In the genomic region with DNA sequence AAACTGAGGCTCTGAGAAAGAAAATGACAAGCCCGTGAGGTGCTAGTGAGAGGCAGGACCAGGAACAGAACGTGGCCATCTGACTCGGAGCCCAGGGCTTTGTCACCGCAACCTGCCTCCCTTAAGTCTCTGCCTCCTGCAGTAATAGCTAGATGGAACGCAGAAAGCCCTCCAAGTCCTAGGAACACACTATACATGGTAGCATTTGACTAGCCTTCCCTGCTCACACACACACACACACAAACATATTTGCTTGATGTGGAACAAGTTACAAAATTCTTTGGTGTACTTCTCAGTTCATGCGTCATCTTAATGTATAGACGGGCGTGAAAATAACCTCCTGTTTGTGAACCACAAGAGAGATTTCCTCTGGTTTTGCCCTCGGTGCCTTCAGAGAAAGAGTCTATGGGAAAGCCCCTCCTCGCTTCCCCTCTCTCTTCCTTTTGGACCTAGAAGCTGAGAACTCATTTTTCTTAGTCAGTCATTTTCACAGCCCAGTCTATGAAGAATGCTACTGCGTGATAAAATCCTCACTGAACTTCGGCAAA, we compare ENCODE assay signal across 16 cellular contexts. TPM values are rescaled to one million over a fixed set of nuclear protein-coding genes. Genes with fewer than 3 reads are reported as not detected.
DNase-seq lines count a peak whose midpoint lies in the region; ATAC-seq and TF ChIP-seq lines count a peak whose summit lies in the region.
"Had no signal": no experiment of that assay in that cellular context is flagged by ENCODE, and none has a peak within 500 bp of the region (broad histone marks: within the 10 kb centered on the region; RNA-seq: fewer than 3 reads in every experiment).

No MANE protein-coding gene starts in this region.

- peak; percentile 72 for ATAC-seq in activated CD8-positive, alpha-beta memory T cell treated with anti-CD3 and anti-CD28 coated beads, Interleukin-2, amount 10 ng/mL, durations not matched to agents 7 days and 5 days
- ATAC-seq in GM21447 (IDR thresholded peaks at IDR 0.05; ENCODE audit: unreplicated experiment): peak; percentile 55
- ATAC-seq in HG03175 (IDR thresholded peaks at IDR 0.05; ENCODE audit: unreplicated experiment): no peak

- H3K27ac Mint-ChIP-seq in activated CD8-positive, alpha-beta memory T cell treated with anti-CD3 and anti-CD28 coated beads, Interleukin-2, amount 10 ng/mL, durations not matched to agents 7 days and 5 days: no peak overlapping the region
- H3K27ac Mint-ChIP-seq in activated CD4-positive, alpha-beta T cell treated with anti-CD3 and anti-CD28 coated beads, Interleukin-2, amount 10 ng/mL, durations not matched to agents 7 days and 5 days: no peak overlapping the region
- H3K27ac Mint-ChIP-seq in neural progenitor cell: no peak overlapping the region

- no peak overlapping the region for H3K4me3 ChIP-seq in neural progenitor cell
- H3K4me3 ChIP-seq: right atrium auricular region had no signal

- H3K9me3 ChIP-seq in neural progenitor cell (ENCODE audit: low read depth): no peaks in the 10 kb centered on the region
- H3K9me3 ChIP-seq: right atrium auricular region had no signal

- H3K4me1 Mint-ChIP-seq in activated CD8-positive, alpha-beta memory T cell treated with anti-CD3 and anti-CD28 coated beads, Interleukin-2, amount 10 ng/mL, durations not matched to agents 7 days and 5 days: peaks cover 14% of the 10 kb centered on the region
- peaks cover 17% of the 10 kb centered on the region for H3K4me1 Mint-ChIP-seq in activated CD4-positive, alpha-beta T cell treated with anti-CD3 and anti-CD28 coated beads, Interleukin-2, amount 10 ng/mL, durations not matched to agents 7 days and 5 days
- H3K4me1 Mint-ChIP-seq in neural progenitor cell: no peaks in the 10 kb centered on the region

- H3K79me2 ChIP-seq in neural progenitor cell (ENCODE audit: low read depth): no peaks in the 10 kb centered on the region

- H3K27me3 Mint-ChIP-seq in activated CD8-positive, alpha-beta memory T cell treated with anti-CD3 and anti-CD28 coated beads, Interleukin-2, amount 10 ng/mL, durations not matched to agents 7 days and 5 days: peaks cover 32% of the 10 kb centered on the region
- peaks cover 22% of the 10 kb centered on the region for H3K27me3 Mint-ChIP-seq in activated CD4-positive, alpha-beta T cell treated with anti-CD3 and anti-CD28 coated beads, Interleukin-2, amount 10 ng/mL, durations not matched to agents 7 days and 5 days
- peaks cover 4% of the 10 kb centered on the region for H3K27me3 Mint-ChIP-seq in neural progenitor cell (ENCODE audit: insufficient read depth, low read depth)

- H3K4me1 ChIP-seq in neural progenitor cell: no peaks in the 10 kb centered on the region
- H3K4me1 ChIP-seq: right atrium auricular region had no signal

- POLR2A ChIA-PET in activated CD4-positive, alpha-beta T cell treated with anti-CD3 and anti-CD28 coated beads, Interleukin-2, amount 10 ng/mL, durations not matched to agents 7 days and 5 days (lab: Charles Lee): no interaction called here

- CTCF ChIA-PET in activated CD8-positive, alpha-beta memory T cell treated with anti-CD3 and anti-CD28 coated beads, Interleukin-2, amount 10 ng/mL, durations not matched to agents 7 days and 5 days (lab: Charles Lee): no interaction called here
- CTCF ChIA-PET in activated CD4-positive, alpha-beta T cell treated with anti-CD3 and anti-CD28 coated beads, Interleukin-2, amount 10 ng/mL, durations not matched to agents 7 days and 5 days (lab: Charles Lee): no interaction called here

- H3K36me3 Mint-ChIP-seq in activated CD8-positive, alpha-beta memory T cell treated with anti-CD3 and anti-CD28 coated beads, Interleukin-2, amount 10 ng/mL, durations not matched to agents 7 days and 5 days: peaks cover 4% of the 10 kb centered on the region
- H3K36me3 Mint-ChIP-seq in activated CD4-positive, alpha-beta T cell treated with anti-CD3 and anti-CD28 coated beads, Interleukin-2, amount 10 ng/mL, durations not matched to agents 7 days and 5 days (ENCODE audit: low read depth): no peaks in the 10 kb centered on the region
- no peaks in the 10 kb centered on the region for H3K36me3 Mint-ChIP-seq in neural progenitor cell
- H3K36me3 Mint-ChIP-seq: type B pancreatic cell had no signal

- TF ChIP-seq CTCF in neural progenitor cell (IDR thresholded peaks at IDR 0.05): no peak

- no peak overlapping the region for H3K4me2 ChIP-seq in neural progenitor cell

- no peak overlapping the region for H3K9ac ChIP-seq in neural progenitor cell

- H3K36me3 ChIP-seq in neural progenitor cell: no peaks in the 10 kb centered on the region
- H3K36me3 ChIP-seq: right atrium auricular region had no signal

- peak; percentile 44 for DNase-seq in activated CD8-positive, alpha-beta memory T cell treated with anti-CD3 and anti-CD28 coated beads, Interleukin-2, amount 10 ng/mL, durations not matched to agents 7 days and 5 days
- DNase-seq in activated CD8-positive, alpha-beta memory T cell treated with anti-CD3 and anti-CD28 coated beads for 24 hours: no peak
- peak; percentile 44 for DNase-seq in activated CD4-positive, alpha-beta T cell treated with anti-CD3 and anti-CD28 coated beads, Interleukin-2, amount 10 ng/mL, durations not matched to agents 7 days and 5 days
- DNase-seq in neural progenitor cell (ENCODE audit: low spot score): no peak
- no peak for DNase-seq in GF-D8 (lab: John Stamatoyannopoulos, UW)
- no peak for DNase-seq in NCI-H69 (lab: John Stamatoyannopoulos, UW)
- DNase-seq: amygdala, DMS79, foreskin melanocyte, NCI-H1105 treated with DMSO at 0.1 percent for 48 hours, NCI-H748 treated with DMSO at 0.1 percent for 48 hours had no signal

- peak overlapping the region; percentile 0 for H3K4me3 Mint-ChIP-seq in activated CD8-positive, alpha-beta memory T cell treated with anti-CD3 and anti-CD28 coated beads, Interleukin-2, amount 10 ng/mL, durations not matched to agents 7 days and 5 days
- H3K4me3 Mint-ChIP-seq in activated CD4-positive, alpha-beta T cell treated with anti-CD3 and anti-CD28 coated beads, Interleukin-2, amount 10 ng/mL, durations not matched to agents 7 days and 5 days: peak overlapping the region; percentile 8
- H3K4me3 Mint-ChIP-seq in neural progenitor cell: no peak overlapping the region
- H3K4me3 Mint-ChIP-seq: type B pancreatic cell had no signal

- no peaks in the 10 kb centered on the region for H3F3A ChIP-seq in neural progenitor cell (ENCODE audit: low read depth)

- no peaks in the 10 kb centered on the region for H3K9me3 Mint-ChIP-seq in activated CD8-positive, alpha-beta memory T cell treated with anti-CD3 and anti-CD28 coated beads, Interleukin-2, amount 10 ng/mL, durations not matched to agents 7 days and 5 days (ENCODE audit: low read depth)
- H3K9me3 Mint-ChIP-seq in activated CD4-positive, alpha-beta T cell treated with anti-CD3 and anti-CD28 coated beads, Interleukin-2, amount 10 ng/mL, durations not matched to agents 7 days and 5 days: no peaks in the 10 kb centered on the region
- H3K9me3 Mint-ChIP-seq in neural progenitor cell: no peaks in the 10 kb centered on the region
- H3K9me3 Mint-ChIP-seq: type B pancreatic cell had no signal

- no peaks in the 10 kb centered on the region for H3K27me3 ChIP-seq in neural progenitor cell
- H3K27me3 ChIP-seq: right atrium auricular region had no signal

- no peaks in the 10 kb centered on the region for H4K20me1 ChIP-seq in neural progenitor cell (ENCODE audit: low read depth)

- peak overlapping the region; percentile 18 for H2AFZ ChIP-seq in neural progenitor cell (replicated peaks)

- H3K27ac ChIP-seq in neural progenitor cell: no peak overlapping the region
- H3K27ac ChIP-seq: right atrium auricular region had no signal

RNA-seq across cellular contexts. Expression of a gene that starts 38.8 kb away (rescaled TPM):
- total RNA-seq in activated CD8-positive, alpha-beta memory T cell treated with anti-CD3 and anti-CD28 coated beads, Interleukin-2, amount 10 ng/mL, durations not matched to agents 7 days and 5 days: 1 to 10 TPM; 2.5 to 2.7 TPM
- 1 to 10 TPM; 1.1 to 1.9 TPM for total RNA-seq in activated CD4-positive, alpha-beta T cell treated with anti-CD3 and anti-CD28 coated beads, Interleukin-2, amount 10 ng/mL, durations not matched to agents 7 days and 5 days
- 0.45 and 2.9 TPM in 2 replicates for total RNA-seq in neural progenitor cell (ENCODE audit: low replicate concordance)
- total RNA-seq: HT-29, right atrium auricular region had no signal

RNA-seq across cellular contexts. Expression of a gene that starts 39.2 kb away (rescaled TPM):
- total RNA-seq in activated CD8-positive, alpha-beta memory T cell treated with anti-CD3 and anti-CD28 coated beads, Interleukin-2, amount 10 ng/mL, durations not matched to agents 7 days and 5 days: 10 to 100 TPM; 13.1 to 22.8 TPM
- 10 to 100 TPM; 13.4 to 15.1 TPM for total RNA-seq in activated CD4-positive, alpha-beta T cell treated with anti-CD3 and anti-CD28 coated beads, Interleukin-2, amount 10 ng/mL, durations not matched to agents 7 days and 5 days
- total RNA-seq in neural progenitor cell (ENCODE audit: low replicate concordance): 13.9 and 28.8 TPM in 2 replicates

Comparison
In these comparisons a context has a peak if more than half of its experiments do, and no peak if none do; other contexts are left out.
1. DNase-seq: peak in activated CD8-positive, alpha-beta memory T cell treated with anti-CD3 and anti-CD28 coated beads, Interleukin-2, amount 10 ng/mL, durations not matched to agents 7 days and 5 days (single experiment) and activated CD4-positive, alpha-beta T cell treated with anti-CD3 and anti-CD28 coated beads, Interleukin-2, amount 10 ng/mL, durations not matched to agents 7 days and 5 days (single experiment); none in activated CD8-positive, alpha-beta memory T cell treated with anti-CD3 and anti-CD28 coated beads for 24 hours (single experiment), neural progenitor cell (single experiment), GF-D8 (single experiment) and NCI-H69 (single experiment).